ENCODE assay signal across 1 cellular context in the genomic region with DNA sequence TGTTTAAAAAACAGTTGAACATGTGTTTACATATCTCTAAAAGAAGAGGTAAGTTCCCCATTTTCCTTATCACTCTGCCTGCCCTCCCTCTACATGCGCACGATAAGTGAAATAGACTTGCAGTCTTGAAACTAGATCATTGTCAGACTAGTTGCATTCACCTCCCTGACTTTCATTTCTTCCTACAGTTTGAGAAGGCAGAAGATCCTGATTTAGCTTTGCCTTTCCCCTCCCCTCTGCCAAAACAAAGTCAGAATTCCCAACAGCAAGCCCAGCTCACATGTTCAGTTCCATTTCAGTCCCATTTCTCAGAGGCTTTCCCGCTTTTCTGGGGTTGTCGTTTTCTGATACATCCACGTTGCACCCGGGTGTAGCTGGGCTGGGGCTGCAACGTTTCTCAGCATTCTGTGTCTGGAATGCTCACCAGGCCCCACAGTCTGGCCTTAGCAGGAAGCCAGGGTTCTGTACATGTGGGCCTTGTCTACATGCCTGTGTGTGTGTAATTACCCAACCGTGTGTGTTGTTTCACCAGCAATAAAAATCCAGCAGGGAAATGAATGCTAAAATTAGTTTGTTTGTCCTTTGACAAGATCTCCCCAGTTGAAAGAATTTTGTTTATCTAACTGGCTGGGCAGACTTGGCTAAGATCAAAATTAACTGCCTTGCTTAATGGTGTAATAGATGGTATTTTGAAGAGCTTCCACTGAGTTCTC.
TF ChIP-seq lines count a peak whose summit lies in the region.

No MANE protein-coding gene starts in this region.

TF ChIP-seq in K562, 482 proteins besides CTCF, POLR2A, EP300 and RAD21 (continued from another document and continues in another):
- TF ChIP-seq ERF (CRISPR knock-in tag; IDR thresholded peaks at IDR 0.05) (0 out of 2 replicates have a peak, but pooled peaks have one; percentile 54), ZKSCAN8 (CRISPR knock-in tag; IDR thresholded peaks at IDR 0.05) (0 out of 2 replicates have a peak, but pooled peaks have one; percentile 5), KDM5B (IDR thresholded peaks at IDR 0.05; ENCODE audit: insufficient replicate concordance, low read depth, low read length) (peak; percentile 70), ZNF282 (CRISPR knock-in tag; IDR thresholded peaks at IDR 0.05) (no peak), ZNF232 (CRISPR knock-in tag; IDR thresholded peaks at IDR 0.05) (no peak), RBM14 (IDR thresholded peaks at IDR 0.05; ENCODE audit: borderline replicate concordance, insufficient read depth, low read depth, low read length) (no peak), MXI1 (IDR thresholded peaks at IDR 0.05; ENCODE audit: low read depth, low read length) (no peak), ZNF589 (CRISPR knock-in tag; IDR thresholded peaks at IDR 0.05; ENCODE audit: low read depth) (peak; percentile 72), ZNF165 (CRISPR knock-in tag; IDR thresholded peaks at IDR 0.05; ENCODE audit: borderline replicate concordance) (no peak), BCOR (IDR thresholded peaks at IDR 0.05) (0 out of 2 replicates have a peak, but pooled peaks have one; percentile 14), NEUROD1 (IDR thresholded peaks at IDR 0.05; ENCODE audit: borderline replicate concordance, low read depth, low read length, partially characterized antibody) (peak; percentile 11), ZNF274 (IDR thresholded peaks at IDR 0.05; ENCODE audit: borderline replicate concordance, low read depth, low read length) (no peak), LEF1 (IDR thresholded peaks at IDR 0.05) (0 out of 2 replicates have a peak, but pooled peaks have one; percentile 51), GABPB1 (CRISPR knock-in tag; IDR thresholded peaks at IDR 0.05) (no peak), FOSL1 (tag; conservative IDR thresholded peaks at IDR 0.05) (no peak; the same call in 1 of the 2 replicates), NFIX (CRISPR knock-in tag; IDR thresholded peaks at IDR 0.05; ENCODE audit: low read depth) (no peak), ZNF347 (CRISPR knock-in tag; IDR thresholded peaks at IDR 0.05; ENCODE audit: low read depth) (no peak), HNRNPH1 (optimal IDR thresholded peaks at IDR 0.05; ENCODE audit: low read depth, low read length) (no peak), ZNF436 (CRISPR knock-in tag; IDR thresholded peaks at IDR 0.05) (0 out of 2 replicates have a peak, but pooled peaks have one; percentile 34), ZKSCAN3 (CRISPR knock-in tag; IDR thresholded peaks at IDR 0.05) (no peak), ZNF77 (CRISPR knock-in tag; IDR thresholded peaks at IDR 0.05) (no peak), ZNF384 (IDR thresholded peaks at IDR 0.05; ENCODE audit: low read depth, low read length) (no peak), BACH1 (tag; IDR thresholded peaks at IDR 0.05) (peak; percentile 58), POU5F1 (IDR thresholded peaks at IDR 0.05; ENCODE audit: borderline replicate concordance, low read depth, low read length, partially characterized antibody) (no peak), NCOR1 (IDR thresholded peaks at IDR 0.05) (peak; percentile 23; the same call in 1 of the 2 replicates), ZNF644 (tag; IDR thresholded peaks at IDR 0.05; ENCODE audit: low read depth) (0 out of 2 replicates have a peak, but pooled peaks have one; percentile 18)
- TF ChIP-seq, protein P1, sequence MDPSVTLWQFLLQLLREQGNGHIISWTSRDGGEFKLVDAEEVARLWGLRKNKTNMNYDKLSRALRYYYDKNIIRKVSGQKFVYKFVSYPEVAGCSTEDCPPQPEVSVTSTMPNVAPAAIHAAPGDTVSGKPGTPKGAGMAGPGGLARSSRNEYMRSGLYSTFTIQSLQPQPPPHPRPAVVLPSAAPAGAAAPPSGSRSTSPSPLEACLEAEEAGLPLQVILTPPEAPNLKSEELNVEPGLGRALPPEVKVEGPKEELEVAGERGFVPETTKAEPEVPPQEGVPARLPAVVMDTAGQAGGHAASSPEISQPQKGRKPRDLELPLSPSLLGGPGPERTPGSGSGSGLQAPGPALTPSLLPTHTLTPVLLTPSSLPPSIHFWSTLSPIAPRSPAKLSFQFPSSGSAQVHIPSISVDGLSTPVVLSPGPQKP (CRISPR knock-in tag; IDR thresholded peaks at IDR 0.05): no peak
- TF ChIP-seq, protein P2, sequence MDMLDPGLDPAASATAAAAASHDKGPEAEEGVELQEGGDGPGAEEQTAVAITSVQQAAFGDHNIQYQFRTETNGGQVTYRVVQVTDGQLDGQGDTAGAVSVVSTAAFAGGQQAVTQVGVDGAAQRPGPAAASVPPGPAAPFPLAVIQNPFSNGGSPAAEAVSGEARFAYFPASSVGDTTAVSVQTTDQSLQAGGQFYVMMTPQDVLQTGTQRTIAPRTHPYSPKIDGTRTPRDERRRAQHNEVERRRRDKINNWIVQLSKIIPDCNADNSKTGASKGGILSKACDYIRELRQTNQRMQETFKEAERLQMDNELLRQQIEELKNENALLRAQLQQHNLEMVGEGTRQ (CRISPR knock-in tag; IDR thresholded peaks at IDR 0.05): no peak
- TF ChIP-seq, protein P3, sequence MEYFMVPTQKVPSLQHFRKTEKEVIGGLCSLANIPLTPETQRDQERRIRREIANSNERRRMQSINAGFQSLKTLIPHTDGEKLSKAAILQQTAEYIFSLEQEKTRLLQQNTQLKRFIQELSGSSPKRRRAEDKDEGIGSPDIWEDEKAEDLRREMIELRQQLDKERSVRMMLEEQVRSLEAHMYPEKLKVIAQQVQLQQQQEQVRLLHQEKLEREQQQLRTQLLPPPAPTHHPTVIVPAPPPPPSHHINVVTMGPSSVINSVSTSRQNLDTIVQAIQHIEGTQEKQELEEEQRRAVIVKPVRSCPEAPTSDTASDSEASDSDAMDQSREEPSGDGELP (CRISPR knock-in tag; IDR thresholded peaks at IDR 0.05; ENCODE audit: borderline replicate concordance): no peak; the same call in 1 of the 2 replicates
- TF ChIP-seq, protein P4, sequence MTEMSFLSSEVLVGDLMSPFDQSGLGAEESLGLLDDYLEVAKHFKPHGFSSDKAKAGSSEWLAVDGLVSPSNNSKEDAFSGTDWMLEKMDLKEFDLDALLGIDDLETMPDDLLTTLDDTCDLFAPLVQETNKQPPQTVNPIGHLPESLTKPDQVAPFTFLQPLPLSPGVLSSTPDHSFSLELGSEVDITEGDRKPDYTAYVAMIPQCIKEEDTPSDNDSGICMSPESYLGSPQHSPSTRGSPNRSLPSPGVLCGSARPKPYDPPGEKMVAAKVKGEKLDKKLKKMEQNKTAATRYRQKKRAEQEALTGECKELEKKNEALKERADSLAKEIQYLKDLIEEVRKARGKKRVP (CRISPR knock-in tag; IDR thresholded peaks at IDR 0.05): peak; percentile 53; the same call in 1 of the 2 replicates
- TF ChIP-seq, protein P5, sequence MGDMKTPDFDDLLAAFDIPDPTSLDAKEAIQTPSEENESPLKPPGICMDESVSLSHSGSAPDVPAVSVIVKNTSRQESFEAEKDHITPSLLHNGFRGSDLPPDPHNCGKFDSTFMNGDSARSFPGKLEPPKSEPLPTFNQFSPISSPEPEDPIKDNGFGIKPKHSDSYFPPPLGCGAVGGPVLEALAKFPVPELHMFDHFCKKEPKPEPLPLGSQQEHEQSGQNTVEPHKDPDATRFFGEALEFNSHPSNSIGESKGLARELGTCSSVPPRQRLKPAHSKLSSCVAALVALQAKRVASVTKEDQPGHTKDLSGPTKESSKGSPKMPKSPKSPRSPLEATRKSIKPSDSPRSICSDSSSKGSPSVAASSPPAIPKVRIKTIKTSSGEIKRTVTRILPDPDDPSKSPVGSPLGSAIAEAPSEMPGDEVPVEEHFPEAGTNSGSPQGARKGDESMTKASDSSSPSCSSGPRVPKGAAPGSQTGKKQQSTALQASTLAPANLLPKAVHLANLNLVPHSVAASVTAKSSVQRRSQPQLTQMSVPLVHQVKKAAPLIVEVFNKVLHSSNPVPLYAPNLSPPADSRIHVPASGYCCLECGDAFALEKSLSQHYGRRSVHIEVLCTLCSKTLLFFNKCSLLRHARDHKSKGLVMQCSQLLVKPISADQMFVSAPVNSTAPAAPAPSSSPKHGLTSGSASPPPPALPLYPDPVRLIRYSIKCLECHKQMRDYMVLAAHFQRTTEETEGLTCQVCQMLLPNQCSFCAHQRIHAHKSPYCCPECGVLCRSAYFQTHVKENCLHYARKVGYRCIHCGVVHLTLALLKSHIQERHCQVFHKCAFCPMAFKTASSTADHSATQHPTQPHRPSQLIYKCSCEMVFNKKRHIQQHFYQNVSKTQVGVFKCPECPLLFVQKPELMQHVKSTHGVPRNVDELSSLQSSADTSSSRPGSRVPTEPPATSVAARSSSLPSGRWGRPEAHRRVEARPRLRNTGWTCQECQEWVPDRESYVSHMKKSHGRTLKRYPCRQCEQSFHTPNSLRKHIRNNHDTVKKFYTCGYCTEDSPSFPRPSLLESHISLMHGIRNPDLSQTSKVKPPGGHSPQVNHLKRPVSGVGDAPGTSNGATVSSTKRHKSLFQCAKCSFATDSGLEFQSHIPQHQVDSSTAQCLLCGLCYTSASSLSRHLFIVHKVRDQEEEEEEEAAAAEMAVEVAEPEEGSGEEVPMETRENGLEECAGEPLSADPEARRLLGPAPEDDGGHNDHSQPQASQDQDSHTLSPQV (IDR thresholded peaks at IDR 0.05): peak; percentile 91
- TF ChIP-seq, protein P6, sequence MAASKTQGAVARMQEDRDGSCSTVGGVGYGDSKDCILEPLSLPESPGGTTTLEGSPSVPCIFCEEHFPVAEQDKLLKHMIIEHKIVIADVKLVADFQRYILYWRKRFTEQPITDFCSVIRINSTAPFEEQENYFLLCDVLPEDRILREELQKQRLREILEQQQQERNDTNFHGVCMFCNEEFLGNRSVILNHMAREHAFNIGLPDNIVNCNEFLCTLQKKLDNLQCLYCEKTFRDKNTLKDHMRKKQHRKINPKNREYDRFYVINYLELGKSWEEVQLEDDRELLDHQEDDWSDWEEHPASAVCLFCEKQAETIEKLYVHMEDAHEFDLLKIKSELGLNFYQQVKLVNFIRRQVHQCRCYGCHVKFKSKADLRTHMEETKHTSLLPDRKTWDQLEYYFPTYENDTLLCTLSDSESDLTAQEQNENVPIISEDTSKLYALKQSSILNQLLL (CRISPR knock-in tag; IDR thresholded peaks at IDR 0.05; ENCODE audit: borderline replicate concordance): no peak
- TF ChIP-seq, protein P7, sequence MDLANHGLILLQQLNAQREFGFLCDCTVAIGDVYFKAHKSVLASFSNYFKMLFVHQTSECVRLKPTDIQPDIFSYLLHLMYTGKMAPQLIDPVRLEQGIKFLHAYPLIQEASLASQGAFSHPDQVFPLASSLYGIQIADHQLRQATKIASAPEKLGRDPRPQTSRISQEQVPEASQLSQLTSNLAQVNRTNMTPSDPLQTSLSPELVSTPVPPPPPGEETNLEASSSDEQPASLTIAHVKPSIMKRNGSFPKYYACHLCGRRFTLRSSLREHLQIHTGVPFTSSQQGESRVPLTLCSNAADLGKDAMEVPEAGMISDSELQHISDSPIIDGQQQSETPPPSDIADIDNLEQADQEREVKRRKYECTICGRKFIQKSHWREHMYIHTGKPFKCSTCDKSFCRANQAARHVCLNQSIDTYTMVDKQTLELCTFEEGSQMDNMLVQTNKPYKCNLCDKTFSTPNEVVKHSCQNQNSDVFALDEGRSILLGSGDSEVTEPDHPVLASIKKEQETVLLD (IDR thresholded peaks at IDR 0.05): no peak
- TF ChIP-seq, protein P8, sequence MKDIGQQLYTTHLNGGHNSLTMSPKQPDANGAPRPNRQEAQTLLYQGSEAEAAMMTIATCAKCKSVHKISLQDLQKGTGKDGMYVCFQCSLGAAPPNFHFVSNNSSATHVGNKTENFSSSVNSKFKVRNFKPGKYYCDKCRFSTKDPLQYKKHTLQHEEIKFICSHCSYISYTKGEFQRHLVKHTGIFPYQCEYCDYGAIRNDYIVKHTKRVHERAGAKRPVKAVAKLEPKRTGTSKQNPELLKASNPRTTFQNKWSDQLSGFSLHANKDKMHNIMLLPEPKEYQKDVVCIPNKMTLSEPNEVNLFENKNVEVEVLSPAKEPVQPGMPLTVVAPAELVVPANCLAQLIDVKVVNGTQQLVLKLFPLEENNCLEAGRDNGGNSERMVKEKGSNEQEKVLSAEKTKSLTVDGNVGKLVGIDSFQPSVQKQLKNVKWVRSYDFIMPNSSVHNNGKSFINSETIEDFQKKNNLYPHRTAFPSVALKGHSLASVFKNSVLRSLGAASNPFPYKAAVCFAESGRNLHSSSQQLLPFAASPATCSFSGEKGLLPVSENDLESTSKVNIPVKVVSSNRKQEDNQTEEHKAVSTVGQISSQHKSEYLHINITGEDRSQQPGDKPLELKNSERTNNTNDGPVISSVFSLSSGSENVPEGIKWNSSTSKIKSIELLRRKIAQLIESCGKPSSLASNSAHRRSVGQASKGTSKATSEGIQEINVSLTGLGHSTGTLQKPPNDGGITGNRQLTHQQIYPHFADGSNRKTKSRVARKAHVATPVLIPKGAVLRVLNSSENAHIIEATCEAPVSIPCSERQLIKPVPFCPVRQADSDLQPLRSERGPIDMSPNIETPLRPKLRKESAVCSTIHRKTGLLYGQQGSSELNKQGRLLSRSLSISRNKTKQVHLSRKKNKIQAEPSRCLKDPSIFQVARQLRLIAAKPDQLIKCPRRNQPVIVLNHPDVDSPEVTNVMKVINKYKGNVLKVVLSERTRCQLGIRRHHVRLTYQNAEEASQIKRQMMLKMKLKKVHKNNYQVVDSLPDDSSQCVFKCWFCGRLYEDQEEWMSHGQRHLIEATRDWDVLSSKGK (CRISPR knock-in tag; IDR thresholded peaks at IDR 0.05): no peak
- TF ChIP-seq, protein P9, sequence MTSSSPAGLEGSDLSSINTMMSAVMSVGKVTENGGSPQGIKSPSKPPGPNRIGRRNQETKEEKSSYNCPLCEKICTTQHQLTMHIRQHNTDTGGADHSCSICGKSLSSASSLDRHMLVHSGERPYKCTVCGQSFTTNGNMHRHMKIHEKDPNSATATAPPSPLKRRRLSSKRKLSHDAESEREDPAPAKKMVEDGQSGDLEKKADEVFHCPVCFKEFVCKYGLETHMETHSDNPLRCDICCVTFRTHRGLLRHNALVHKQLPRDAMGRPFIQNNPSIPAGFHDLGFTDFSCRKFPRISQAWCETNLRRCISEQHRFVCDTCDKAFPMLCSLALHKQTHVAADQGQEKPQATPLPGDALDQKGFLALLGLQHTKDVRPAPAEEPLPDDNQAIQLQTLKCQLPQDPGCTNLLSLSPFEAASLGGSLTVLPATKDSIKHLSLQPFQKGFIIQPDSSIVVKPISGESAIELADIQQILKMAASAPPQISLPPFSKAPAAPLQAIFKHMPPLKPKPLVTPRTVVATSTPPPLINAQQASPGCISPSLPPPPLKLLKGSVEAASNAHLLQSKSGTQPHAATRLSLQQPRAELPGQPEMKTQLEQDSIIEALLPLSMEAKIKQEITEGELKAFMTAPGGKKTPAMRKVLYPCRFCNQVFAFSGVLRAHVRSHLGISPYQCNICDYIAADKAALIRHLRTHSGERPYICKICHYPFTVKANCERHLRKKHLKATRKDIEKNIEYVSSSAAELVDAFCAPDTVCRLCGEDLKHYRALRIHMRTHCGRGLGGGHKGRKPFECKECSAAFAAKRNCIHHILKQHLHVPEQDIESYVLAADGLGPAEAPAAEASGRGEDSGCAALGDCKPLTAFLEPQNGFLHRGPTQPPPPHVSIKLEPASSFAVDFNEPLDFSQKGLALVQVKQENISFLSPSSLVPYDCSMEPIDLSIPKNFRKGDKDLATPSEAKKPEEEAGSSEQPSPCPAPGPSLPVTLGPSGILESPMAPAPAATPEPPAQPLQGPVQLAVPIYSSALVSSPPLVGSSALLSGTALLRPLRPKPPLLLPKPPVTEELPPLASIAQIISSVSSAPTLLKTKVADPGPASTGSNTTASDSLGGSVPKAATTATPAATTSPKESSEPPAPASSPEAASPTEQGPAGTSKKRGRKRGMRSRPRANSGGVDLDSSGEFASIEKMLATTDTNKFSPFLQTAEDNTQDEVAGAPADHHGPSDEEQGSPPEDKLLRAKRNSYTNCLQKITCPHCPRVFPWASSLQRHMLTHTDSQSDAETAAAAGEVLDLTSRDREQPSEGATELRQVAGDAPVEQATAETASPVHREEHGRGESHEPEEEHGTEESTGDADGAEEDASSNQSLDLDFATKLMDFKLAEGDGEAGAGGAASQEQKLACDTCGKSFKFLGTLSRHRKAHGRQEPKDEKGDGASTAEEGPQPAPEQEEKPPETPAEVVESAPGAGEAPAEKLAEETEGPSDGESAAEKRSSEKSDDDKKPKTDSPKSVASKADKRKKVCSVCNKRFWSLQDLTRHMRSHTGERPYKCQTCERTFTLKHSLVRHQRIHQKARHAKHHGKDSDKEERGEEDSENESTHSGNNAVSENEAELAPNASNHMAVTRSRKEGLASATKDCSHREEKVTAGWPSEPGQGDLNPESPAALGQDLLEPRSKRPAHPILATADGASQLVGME (CRISPR knock-in tag; IDR thresholded peaks at IDR 0.05): peak; percentile 62; the same call in 1 of the 2 replicates
